Comparison of ENCODE assay signal across 8 cellular contexts in genomic region chr1:2193514-2194251, GRCh38. TPM values are rescaled to one million over a fixed set of nuclear protein-coding genes. Genes with fewer than 3 reads are reported as not detected.
DNase-seq lines count a peak whose midpoint lies in the region; ATAC-seq and TF ChIP-seq lines count a peak whose summit lies in the region.

No MANE protein-coding gene starts in this region.

- peaks cover 29% of the 10 kb centered on the region for H3K36me3 ChIP-seq in SJSA1
- no peaks in the 10 kb centered on the region for H3K36me3 ChIP-seq in sigmoid colon

- intact Hi-C loops in sigmoid colon (cut with DNase I), result loop anchor here (5.0 kb wide), 1 partner anchor 199 kb away; the partner anchor contains the start of genes MORN1 and RER1

- TF ChIP-seq EP300 in sigmoid colon (IDR thresholded peaks at IDR 0.05), result no peak

- no peak for TF ChIP-seq POLR2A in sigmoid colon (IDR thresholded peaks at IDR 0.05)

- DNase-seq in SJSA1 (ENCODE audit: low read depth in 1 of 2, low spot score in 2 of 2) (no peak), fibroblast of the aortic adventitia (ENCODE audit: low read depth) (no peak), sigmoid colon (no peak), NCI-H1436 (lab: John Stamatoyannopoulos, UW) (no peak), SHP77 treated with DMSO at 0.1 percent for 48 hours (lab: John Stamatoyannopoulos, UW) (no peak)
- no peak for DNase-seq in effector CD4-positive, alpha-beta T cell

- no peak for ATAC-seq in GM19455 (IDR thresholded peaks at IDR 0.05; ENCODE audit: unreplicated experiment)

- no peaks in the 10 kb centered on the region for H3K9me3 ChIP-seq in SJSA1 (replicated peaks)
- H3K9me3 ChIP-seq in sigmoid colon, result no peaks in the 10 kb centered on the region

- H3K27me3 ChIP-seq in SJSA1 (replicated peaks), result no peaks in the 10 kb centered on the region
- H3K27me3 ChIP-seq in sigmoid colon, result no peaks in the 10 kb centered on the region

- no peak for TF ChIP-seq CTCF in GM12875 (IDR thresholded peaks at IDR 0.05; ENCODE audit: borderline replicate concordance, insufficient read depth, low read depth, low read length)
- no peak for TF ChIP-seq CTCF in fibroblast of the aortic adventitia (IDR thresholded peaks at IDR 0.05; ENCODE audit: insufficient read depth, low read length)
- TF ChIP-seq CTCF in sigmoid colon (IDR thresholded peaks at IDR 0.05), result no peak

- H3K4me3 ChIP-seq in GM12875 (ENCODE audit: low read depth, low read length) (peak overlapping the region; percentile 49), SJSA1 (peak overlapping the region; percentile 15; the same call in 1 of the 2 replicates), fibroblast of the aortic adventitia (ENCODE audit: low read depth, low read length) (peak overlapping the region; percentile 60), sigmoid colon (peak overlapping the region; percentile 54 to 74 (median 69))

- H3K4me1 ChIP-seq in SJSA1 (replicated peaks), result peaks cover 33% of the 10 kb centered on the region
- H3K4me1 ChIP-seq in sigmoid colon, result peaks cover 0 to 67% (median 58%) of the 10 kb centered on the region in 4 donors

- no peak overlapping the region for H3K27ac ChIP-seq in SJSA1
- H3K27ac ChIP-seq in sigmoid colon, result peak overlapping the region; percentile 94 to 99 (median 96)

- 26 to 57% methylated on average over 41 of the region's 41 CpGs for WGBS in sigmoid colon, 2 donors

RNA-seq across cellular contexts. Expression of gene FAAP20, which starts 0.9 kb away (rescaled TPM):
- total RNA-seq in SJSA1 (2014; rRNA removed; shearing (Covaris generic)), result 39.2 and 48.6 TPM in 2 replicates
- 18.5 and 23.2 TPM in 2 replicates for total RNA-seq in fibroblast of the aortic adventitia (ENCODE audit: low replicate concordance)
- total RNA-seq in sigmoid colon, result 10 to 100 TPM; 33.8 to 49.5 (median 39.6) TPM
- 10 to 100 TPM; 28.4 to 58.0 (median 56.5) TPM for polyA plus RNA-seq in sigmoid colon

RNA-seq across cellular contexts. Expression of gene SKI, which starts 34.4 kb away (rescaled TPM):
- 9.6 and 24.3 TPM in 2 replicates for total RNA-seq in SJSA1 (2014; rRNA removed; shearing (Covaris generic))
- 28.1 and 36.6 TPM in 2 replicates for total RNA-seq in fibroblast of the aortic adventitia (ENCODE audit: low replicate concordance)
- 10 to 100 TPM; 18.9 to 50.4 (median 26.9) TPM for total RNA-seq in sigmoid colon
- polyA plus RNA-seq in sigmoid colon, result 10 to 100 TPM in 1 of 3 donors, 1 to 10 TPM in 2; 5.8 to 20.0 (median 6.6) TPM

Comparison
In these comparisons a context has a peak if more than half of its experiments do, and no peak if none do; other contexts are left out.
1. H3K4me3 ChIP-seq: peak in every context shown above with its lines; median percentile 69 in sigmoid colon; 60 in fibroblast of the aortic adventitia; 49 in GM12875; 15 in SJSA1.